Comparison of ENCODE assay signal across 8 cellular contexts in genomic region chr11:59550842-59551650, GRCh38. TPM values are rescaled to one million over a fixed set of nuclear protein-coding genes. Genes with fewer than 3 reads are reported as not detected.
A peak's percentile ranks its signal among the peaks of the same experiment; 100 is the strongest.
DNase-seq lines count a peak whose midpoint lies in the region; ATAC-seq and TF ChIP-seq lines count a peak whose summit lies in the region.

No MANE protein-coding gene starts in this region.

- H3K79me2 ChIP-seq in GM23338 (replicated peaks; ENCODE audit: insufficient read depth), result no peaks in the 10 kb centered on the region

- DNase-seq in DMS 273 (lab: John Stamatoyannopoulos, UW; ENCODE audit: unreplicated experiment) (peak; percentile 95), GM23338 (ENCODE audit: low spot score) (peak; percentile 96), M059J (ENCODE audit: low read depth) (peak; percentile 94), SIG-M5 (lab: John Stamatoyannopoulos, UW) (peak; percentile 48), occipital lobe (lab: John Stamatoyannopoulos, UW) (peak; percentile 64), suprapubic skin (ENCODE audit: low spot score in 2 of 2) (peak; percentile 87 to 88)
- DNase-seq in activated gamma-delta T cell treated with anti-CD3 and anti-CD28 coated beads, Interleukin-2, amount 50 U/mL, for 16 hours (ENCODE audit: low read depth), result peak; percentile 62

- H3K4me1 ChIP-seq in GM23338 (ENCODE audit: insufficient read depth), result peaks cover 7% of the 10 kb centered on the region
- H3K4me1 ChIP-seq in gastroesophageal sphincter, result peaks cover 0 to 33% (median 0%) of the 10 kb centered on the region in 3 donors
- H3K4me1 ChIP-seq in suprapubic skin, result peaks cover 26% of the 10 kb centered on the region

- peaks cover 14% of the 10 kb centered on the region; the same call in 2 of the 3 replicates for H3K9me3 Mint-ChIP-seq in GM23338

- ATAC-seq in GM23338 (peak; percentile 12), gastroesophageal sphincter (peak; percentile 76)

- no peaks in the 10 kb centered on the region for H3K9me2 ChIP-seq in GM23338 (ENCODE audit: insufficient read depth)

- no peak overlapping the region for H3K27ac ChIP-seq in GM23338 (ENCODE audit: low read depth)
- peak overlapping the region; percentile 79 to 87 (median 84) for H3K27ac ChIP-seq in gastroesophageal sphincter
- peak overlapping the region; percentile 85 for H3K27ac ChIP-seq in suprapubic skin

- peak overlapping the region; percentile 65 for H3K4me3 ChIP-seq in GM23338
- peak overlapping the region; percentile 29 to 57 for H3K4me3 ChIP-seq in gastroesophageal sphincter
- peak overlapping the region; percentile 56 for H3K4me3 ChIP-seq in suprapubic skin

- peak overlapping the region; percentile 82 for H3K4me3 Mint-ChIP-seq in GM23338

- peak overlapping the region; percentile 78 for H3K4me2 ChIP-seq in GM23338

- WGBS in gastroesophageal sphincter (ENCODE audit: low coverage in 1 of 2), 2 donors, result 0 to 3% methylated on average over 33 to 34 of the region's 34 CpGs
- WGBS in suprapubic skin, result 1% methylated on average over 34 of the region's 34 CpGs

- H3K4me1 Mint-ChIP-seq in GM23338, result peaks cover 18% of the 10 kb centered on the region

- peaks cover 10% of the 10 kb centered on the region; the same call in 2 of the 3 replicates for H3K36me3 Mint-ChIP-seq in GM23338 (ENCODE audit: low read depth)

- H3K36me3 ChIP-seq in GM23338 (ENCODE audit: insufficient read depth), result no peaks in the 10 kb centered on the region
- H3K36me3 ChIP-seq in gastroesophageal sphincter, result no peaks in the 10 kb centered on the region
- no peaks in the 10 kb centered on the region for H3K36me3 ChIP-seq in suprapubic skin

- H3F3A ChIP-seq in GM23338 (replicated peaks; ENCODE audit: low read depth), result no peaks in the 10 kb centered on the region

- H3K27me3 ChIP-seq in GM23338 (ENCODE audit: insufficient read depth), result no peaks in the 10 kb centered on the region
- H3K27me3 ChIP-seq in gastroesophageal sphincter, result no peaks in the 10 kb centered on the region
- H3K27me3 ChIP-seq in suprapubic skin, result no peaks in the 10 kb centered on the region

- TF ChIP-seq EP300 in gastroesophageal sphincter (IDR thresholded peaks at IDR 0.05) (no peak), suprapubic skin (IDR thresholded peaks at IDR 0.05) (no peak)

- peak overlapping the region; percentile 94 for H3K27ac Mint-ChIP-seq in GM23338

- no peaks in the 10 kb centered on the region for H4K20me1 ChIP-seq in GM23338 (replicated peaks; ENCODE audit: insufficient read depth)

- TF ChIP-seq CTCF in GM23338 (conservative IDR thresholded peaks at IDR 0.05; ENCODE audit: low read depth in 2 of 2) (no peak), gastroesophageal sphincter (IDR thresholded peaks at IDR 0.05) (no peak), suprapubic skin (IDR thresholded peaks at IDR 0.05) (no peak)

- TF ChIP-seq POLR2A in gastroesophageal sphincter (IDR thresholded peaks at IDR 0.05), result no peak
- TF ChIP-seq POLR2A in suprapubic skin (IDR thresholded peaks at IDR 0.05), result no peak

- H3K27me3 Mint-ChIP-seq in GM23338 (ENCODE audit: insufficient read depth, low read depth, poor library complexity), result peaks cover 30% of the 10 kb centered on the region

- no peak overlapping the region for H2AFZ ChIP-seq in GM23338

- no peaks in the 10 kb centered on the region for H3K9me3 ChIP-seq in gastroesophageal sphincter
- H3K9me3 ChIP-seq in suprapubic skin, result no peaks in the 10 kb centered on the region

TF ChIP-seq in GM23338, 12 proteins besides CTCF, POLR2A, EP300 and RAD21:
- TF ChIP-seq JUNB (IDR thresholded peaks at IDR 0.05; ENCODE audit: unreplicated experiment) (no peak), ETS1 (IDR thresholded peaks at IDR 0.05) (no peak), ZNF462 (CRISPR knock-in tag; IDR thresholded peaks at IDR 0.05) (no peak), ZNF114 (CRISPR knock-in tag; IDR thresholded peaks at IDR 0.05) (no peak), EZH2 (IDR thresholded peaks at IDR 0.05; ENCODE audit: low read depth, unreplicated experiment) (no peak), NANOG (IDR thresholded peaks at IDR 0.05; ENCODE audit: borderline replicate concordance) (no peak), POLR2AphosphoS5 (IDR thresholded peaks at IDR 0.05; ENCODE audit: low read depth) (no peak), ZNF331 (CRISPR knock-in tag; IDR thresholded peaks at IDR 0.05; ENCODE audit: low read depth) (no peak)

RNA-seq across cellular contexts. Expression of gene OR4D9, which starts 39.7 kb away (rescaled TPM):
- total RNA-seq in GM23338 (2014; rRNA removed; shearing (Covaris generic)), result not detected in 2 replicates
- not detected in 2 replicates for polyA plus RNA-seq in GM23338 (2016; fragmentation: Nextera tagmentation; extraction: Ambion mirVana)
- total RNA-seq in M059J (2014; rRNA removed; shearing (Covaris generic)), result not detected in 2 replicates
- total RNA-seq in gastroesophageal sphincter (not detected), occipital lobe (not detected), suprapubic skin (not detected)

RNA-seq across cellular contexts. Expression of gene OR4D11, which starts 47.7 kb away (rescaled TPM):
- not detected in 2 replicates for total RNA-seq in GM23338 (2014; rRNA removed; shearing (Covaris generic))
- polyA plus RNA-seq in GM23338 (2016; fragmentation: Nextera tagmentation; extraction: Ambion mirVana), result not detected in 2 replicates
- total RNA-seq in M059J (2014; rRNA removed; shearing (Covaris generic)), result not detected in 2 replicates
- total RNA-seq in gastroesophageal sphincter (not detected), occipital lobe (not detected), suprapubic skin (not detected)
